ENCODE assay signal across 10 cellular contexts in genomic region chr3:14820156-14820555, GRCh38. TPM values are rescaled to one million over a fixed set of nuclear protein-coding genes. Genes with fewer than 3 reads are reported as not detected.
"Had no signal": no experiment of that assay in that cellular context is flagged by ENCODE, and none has a peak within 500 bp of the region (broad histone marks: within the 10 kb centered on the region; RNA-seq: fewer than 3 reads in every experiment).

No MANE protein-coding gene starts in this region.

- H3K9me3 ChIP-seq: HAP-1 had no signal

- ATAC-seq: HCT116, K562 had no signal

- H3K4me3 Mint-ChIP-seq: HFFc6 had no signal

- H3K4me1 ChIP-seq: HAP-1 had no signal

- H3K27ac Mint-ChIP-seq: HFFc6 had no signal

- H3K4me3 ChIP-seq: GM23248, HAP-1, K562 had no signal

- H3K9me3 Mint-ChIP-seq: HFFc6 had no signal

- H3K36me3 ChIP-seq: HAP-1 had no signal

- FAIRE-seq: HTR-8/SVneo, K562 had no signal

- H2AFZ ChIP-seq: GM23248 had no signal

- DNase-seq: GM23248, GOT3, H7, HFFc6, IMR-90 had no signal

- H3K9ac ChIP-seq: GM23248 had no signal

- H3K27ac ChIP-seq: GM23248 had no signal

RNA-seq across cellular contexts. Expression of gene FGD5, which starts 1.4 kb away (rescaled TPM):
- total RNA-seq: GM23248, HFFc6, HT-29, IMR-90 had no signal
- polyA plus RNA-seq: GM23248, IMR-90, K562 had no signal
